21 cellular contexts compared by ENCODE assay signal in the genomic region with DNA sequence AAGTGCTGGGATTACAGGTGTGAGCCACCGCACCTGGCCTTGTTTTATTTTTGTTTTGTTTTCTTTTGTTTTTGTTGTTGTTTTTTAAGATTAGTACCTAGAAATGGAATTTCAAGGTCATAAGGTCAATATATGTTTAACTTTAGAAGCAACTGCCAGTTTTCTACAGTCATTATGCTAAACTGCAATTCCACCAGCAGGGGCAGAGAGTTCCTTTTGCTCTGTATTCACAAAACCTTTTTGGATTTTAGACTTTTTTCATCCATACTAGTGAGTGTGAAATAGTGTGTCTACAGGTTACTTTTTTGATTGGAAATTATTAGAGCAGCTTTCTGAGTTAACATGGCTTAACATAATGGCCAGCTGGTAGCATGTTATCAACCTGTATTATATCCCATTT.
DNase-seq lines count a peak whose midpoint lies in the region; ATAC-seq and TF ChIP-seq lines count a peak whose summit lies in the region.
"Had no signal": no experiment of that assay in that cellular context is flagged by ENCODE, and none has a peak within 500 bp of the region (broad histone marks: within the 10 kb centered on the region; RNA-seq: fewer than 3 reads in every experiment).

No MANE protein-coding gene starts in this region.

- peak; percentile 6 for DNase-seq in GM23248
- peak; percentile 0 for DNase-seq in NCI-H69 (lab: John Stamatoyannopoulos, UW)
- no peak for DNase-seq in epithelial cell of proximal tubule (ENCODE audit: low read depth)
- no peak for DNase-seq in retinal pigment epithelial cell (ENCODE audit: low read depth)
- DNase-seq in HT-29 (ENCODE audit: low spot score) = no peak
- DNase-seq in activated CD4-positive, alpha-beta T cell treated with anti-CD3 and anti-CD28 coated beads, Interleukin-2, amount 10 ng/mL, durations not matched to agents 24 days and 14 days = no peak
- DNase-seq: activated CD4-positive, alpha-beta T cell treated with anti-CD3 and anti-CD28 coated beads for 4 hours; activated gamma-delta T cell treated with Interleukin-2 at 50 U/mL for 16 hours; activated T-cell treated with anti-CD3 and anti-CD28 coated beads, Interleukin-2, amount 50 U/mL, for 24 hours; AML-193; CD8-positive, alpha-beta T cell; MG63; midbrain; naive thymus-derived CD8-positive, alpha-beta T cell; NCI-H1105 treated with DMSO at 0.1 percent for 48 hours; NCI-H1930; NCI-H226; retina; transverse colon had no signal

- ATAC-seq in GM18861 (IDR thresholded peaks at IDR 0.05; ENCODE audit: unreplicated experiment) = no peak
- ATAC-seq: CD8-positive, alpha-beta T cell; K562; naive thymus-derived CD8-positive, alpha-beta T cell had no signal

- H3K27ac Mint-ChIP-seq in activated CD4-positive, alpha-beta T cell treated with anti-CD3 and anti-CD28 coated beads, Interleukin-2, amount 10 ng/mL, durations not matched to agents 24 days and 14 days = no peak overlapping the region
- H3K27ac Mint-ChIP-seq: activated T-cell treated with anti-CD3 and anti-CD28 coated beads, Interleukin-2, amount 50 U/mL, for 24 hours; CD8-positive, alpha-beta T cell; naive thymus-derived CD8-positive, alpha-beta T cell had no signal

- no peak overlapping the region for H3K27ac ChIP-seq in GM23248
- H3K27ac ChIP-seq: transverse colon had no signal

- 65 to 69% methylated on average over 1 of the region's 1 CpG for WGBS in GM23248 (ENCODE audit: low coverage in 1 of 2, low lambda C conversion rate in 2 of 2, missing lambda C conversion rate in 2 of 2), 2 experiments

- H3K36me3 Mint-ChIP-seq in activated CD4-positive, alpha-beta T cell treated with anti-CD3 and anti-CD28 coated beads, Interleukin-2, amount 10 ng/mL, durations not matched to agents 24 days and 14 days (ENCODE audit: low read depth) = no peaks in the 10 kb centered on the region
- H3K36me3 Mint-ChIP-seq: CD8-positive, alpha-beta T cell; naive thymus-derived CD8-positive, alpha-beta T cell had no signal

- H3K4me1 ChIP-seq in GM23248 (ENCODE audit: insufficient read depth) = no peaks in the 10 kb centered on the region
- H3K4me1 ChIP-seq: transverse colon had no signal

- no peaks in the 10 kb centered on the region for H3K27me3 ChIP-seq in GM23248 (replicated peaks; ENCODE audit: insufficient read depth)
- H3K27me3 ChIP-seq: MG63, transverse colon had no signal

- H3K9me3 Mint-ChIP-seq in activated CD4-positive, alpha-beta T cell treated with anti-CD3 and anti-CD28 coated beads, Interleukin-2, amount 10 ng/mL, durations not matched to agents 24 days and 14 days = peaks cover 4% of the 10 kb centered on the region

- no peak overlapping the region for H2AFZ ChIP-seq in GM23248

- H3K9me2 ChIP-seq in GM23248 (ENCODE audit: insufficient read depth) = no peaks in the 10 kb centered on the region

- no peak overlapping the region for H3K9ac ChIP-seq in GM23248

- TF ChIP-seq CTCF in epithelial cell of proximal tubule (conservative IDR thresholded peaks at IDR 0.05; ENCODE audit: low read depth, low read length) (peak; percentile 56), retinal pigment epithelial cell (conservative IDR thresholded peaks at IDR 0.05; ENCODE audit: low read depth, low read length) (peak; percentile 26)

- H3F3A ChIP-seq in GM23248 (ENCODE audit: insufficient read depth) = no peaks in the 10 kb centered on the region

- H3K4me3 Mint-ChIP-seq in activated CD4-positive, alpha-beta T cell treated with anti-CD3 and anti-CD28 coated beads, Interleukin-2, amount 10 ng/mL, durations not matched to agents 24 days and 14 days = no peak overlapping the region
- H3K4me3 Mint-ChIP-seq: activated T-cell treated with anti-CD3 and anti-CD28 coated beads, Interleukin-2, amount 50 U/mL, for 24 hours; CD8-positive, alpha-beta T cell; naive thymus-derived CD8-positive, alpha-beta T cell had no signal

- no peaks in the 10 kb centered on the region for H3K36me3 ChIP-seq in GM23248 (ENCODE audit: low read depth)
- H3K36me3 ChIP-seq: MG63, transverse colon had no signal

- H3K9me3 ChIP-seq in GM23248 (ENCODE audit: low read depth) = no peaks in the 10 kb centered on the region

- no peak overlapping the region for H3K4me3 ChIP-seq in GM23248
- no peak overlapping the region for H3K4me3 ChIP-seq in epithelial cell of proximal tubule (ENCODE audit: low read depth, low read length)
- H3K4me3 ChIP-seq in retinal pigment epithelial cell (ENCODE audit: low read length) = no peak overlapping the region
- H3K4me3 ChIP-seq: K562, MG63, transverse colon had no signal

- intact Hi-C loops in activated CD4-positive, alpha-beta T cell treated with anti-CD3 and anti-CD28 coated beads, Interleukin-2, amount 10 ng/mL, durations not matched to agents 24 days and 14 days (cut with micrococcal nuclease) = no loop called here

- no peaks in the 10 kb centered on the region for H3K27me3 Mint-ChIP-seq in activated CD4-positive, alpha-beta T cell treated with anti-CD3 and anti-CD28 coated beads, Interleukin-2, amount 10 ng/mL, durations not matched to agents 24 days and 14 days
- H3K27me3 Mint-ChIP-seq: activated T-cell treated with anti-CD3 and anti-CD28 coated beads, Interleukin-2, amount 50 U/mL, for 24 hours; naive thymus-derived CD8-positive, alpha-beta T cell had no signal

- H4K20me1 ChIP-seq in GM23248 (ENCODE audit: insufficient read depth) = no peaks in the 10 kb centered on the region

- H3K79me2 ChIP-seq in GM23248 (ENCODE audit: insufficient read depth) = no peaks in the 10 kb centered on the region

- no peaks in the 10 kb centered on the region for H3K4me1 Mint-ChIP-seq in activated CD4-positive, alpha-beta T cell treated with anti-CD3 and anti-CD28 coated beads, Interleukin-2, amount 10 ng/mL, durations not matched to agents 24 days and 14 days
- H3K4me1 Mint-ChIP-seq: naive thymus-derived CD8-positive, alpha-beta T cell had no signal

- in situ Hi-C loops in GM23248 (cut with MboI) = no loop called here

- H3K4me2 ChIP-seq in GM23248 (ENCODE audit: unreplicated experiment) = no peak overlapping the region

Comparison
In these comparisons a context has a peak if more than half of its experiments do, and no peak if none do; other contexts are left out.
1. DNase-seq: peak in GM23248 (single experiment) and NCI-H69 (single experiment); none in epithelial cell of proximal tubule (single experiment), retinal pigment epithelial cell (single experiment), HT-29 (single experiment) and activated CD4-positive, alpha-beta T cell treated with anti-CD3 and anti-CD28 coated beads, Interleukin-2, amount 10 ng/mL, durations not matched to agents 24 days and 14 days (single experiment).